8 cellular contexts compared by ENCODE assay signal in genomic region chr10:43362191-43362839, GRCh38. TPM values are rescaled to one million over a fixed set of nuclear protein-coding genes. Genes with fewer than 3 reads are reported as not detected.
A peak's percentile ranks its signal among the peaks of the same experiment; 100 is the strongest.
DNase-seq lines count a peak whose midpoint lies in the region; ATAC-seq and TF ChIP-seq lines count a peak whose summit lies in the region.

No MANE protein-coding gene starts in this region.

- 4 to 7% (median 6%) methylated on average over 35 to 48 of the region's 48 CpGs for WGBS in ovary, 3 donors

- no peaks in the 10 kb centered on the region for H3K9me3 ChIP-seq in ovary
- no peaks in the 10 kb centered on the region for H3K9me3 ChIP-seq in thoracic aorta

- H3K27ac ChIP-seq in ovary (peak overlapping the region in 1 of 2 donors; percentile 17), thoracic aorta (peak overlapping the region in 1 of 2 donors; percentile 36)

- ATAC-seq in GM21447 (IDR thresholded peaks at IDR 0.05; ENCODE audit: unreplicated experiment) = peak; percentile 98
- ATAC-seq in activated naive CD8-positive, alpha-beta T cell treated with anti-CD3 and anti-CD28 coated beads, Interleukin-2, amount 10 ng/mL, durations not matched to agents 7 days and 5 days (ENCODE audit: low read depth) = peak; percentile 98
- ATAC-seq in Right ventricle myocardium inferior = peak; percentile 98
- ATAC-seq in thoracic aorta (ENCODE audit: insufficient number of reproducible peaks, low FRiP score, low read depth) = peak; percentile 90

- no peaks in the 10 kb centered on the region for H3K36me3 ChIP-seq in ovary
- H3K36me3 ChIP-seq in thoracic aorta = no peaks in the 10 kb centered on the region

- H3K4me3 Mint-ChIP-seq in activated naive CD8-positive, alpha-beta T cell treated with anti-CD3 and anti-CD28 coated beads, Interleukin-2, amount 10 ng/mL, durations not matched to agents 7 days and 5 days = peak overlapping the region; percentile 98

- peaks cover 3% of the 10 kb centered on the region for H3K36me3 Mint-ChIP-seq in activated naive CD8-positive, alpha-beta T cell treated with anti-CD3 and anti-CD28 coated beads, Interleukin-2, amount 10 ng/mL, durations not matched to agents 7 days and 5 days

- POLR2A ChIA-PET in activated naive CD8-positive, alpha-beta T cell treated with anti-CD3 and anti-CD28 coated beads, Interleukin-2, amount 10 ng/mL, durations not matched to agents 7 days and 5 days (lab: Charles Lee) = interaction anchor here (1.3 to 1.6 kb wide), 5 partner anchors 34 to 92 kb away, joined by 3 to 5 read pairs (median 4); no protein-coding TSS in a partner anchor

- peaks cover 6% of the 10 kb centered on the region for H3K4me1 ChIP-seq in ovary (ENCODE audit: insufficient read depth)
- H3K4me1 ChIP-seq in thoracic aorta (ENCODE audit: control insufficient read depth in 1 of 2, low read depth in 2 of 2) = peaks cover 5 to 9% of the 10 kb centered on the region in 2 donors

- peaks cover 21% of the 10 kb centered on the region for H3K4me1 Mint-ChIP-seq in activated naive CD8-positive, alpha-beta T cell treated with anti-CD3 and anti-CD28 coated beads, Interleukin-2, amount 10 ng/mL, durations not matched to agents 7 days and 5 days

- TF ChIP-seq CTCF in ovary (IDR thresholded peaks at IDR 0.05) = peak; percentile 12 to 53 (median 36)
- peak; percentile 24 for TF ChIP-seq CTCF in thoracic aorta (IDR thresholded peaks at IDR 0.05)

- peak; percentile 49 for DNase-seq in D341Med (ENCODE audit: low spot score)
- DNase-seq in Jurkat, Clone E6-1 (ENCODE audit: low read depth, low spot score) = peak; percentile 81
- DNase-seq in SHP77 treated with DMSO at 0.1 percent for 48 hours (lab: John Stamatoyannopoulos, UW) = peak; percentile 95
- peak; percentile 95 for DNase-seq in activated naive CD8-positive, alpha-beta T cell treated with anti-CD3 and anti-CD28 coated beads, Interleukin-2, amount 10 ng/mL, durations not matched to agents 7 days and 5 days
- peak; percentile 99 for DNase-seq in Right ventricle myocardium inferior (ENCODE audit: missing footprints)
- DNase-seq in ovary = peak; percentile 94 to 98 (median 97)
- peak; percentile 83 for DNase-seq in thoracic aorta (ENCODE audit: low spot score)

- intact Hi-C loops in Right ventricle myocardium inferior (cut with DNase I) = no loop called here
- intact Hi-C loops in ovary (cut with DNase I) = no loop called here

- H3K27me3 Mint-ChIP-seq in activated naive CD8-positive, alpha-beta T cell treated with anti-CD3 and anti-CD28 coated beads, Interleukin-2, amount 10 ng/mL, durations not matched to agents 7 days and 5 days = no peaks in the 10 kb centered on the region

- H3K27me3 ChIP-seq in ovary (no peaks in the 10 kb centered on the region), thoracic aorta (replicated peaks; ENCODE audit: insufficient read depth) (no peaks in the 10 kb centered on the region)

- peak overlapping the region; percentile 97 for H3K27ac Mint-ChIP-seq in activated naive CD8-positive, alpha-beta T cell treated with anti-CD3 and anti-CD28 coated beads, Interleukin-2, amount 10 ng/mL, durations not matched to agents 7 days and 5 days

- H3K9me3 Mint-ChIP-seq in activated naive CD8-positive, alpha-beta T cell treated with anti-CD3 and anti-CD28 coated beads, Interleukin-2, amount 10 ng/mL, durations not matched to agents 7 days and 5 days = no peaks in the 10 kb centered on the region

- TF ChIP-seq EP300 in ovary (IDR thresholded peaks at IDR 0.05) = no peak

- peak overlapping the region; percentile 60 for H3K4me3 ChIP-seq in Jurkat, Clone E6-1 (ENCODE audit: low read length)
- peak overlapping the region; percentile 48 for H3K4me3 ChIP-seq in ovary
- peak overlapping the region; percentile 73 for H3K4me3 ChIP-seq in thoracic aorta

- TF ChIP-seq POLR2A in ovary (IDR thresholded peaks at IDR 0.05) = peak; percentile 29

RNA-seq across cellular contexts. Expression of gene FXYD4, which starts 9.1 kb away (rescaled TPM):
- not detected for polyA plus RNA-seq in Jurkat, Clone E6-1 (2012; ENCODE audit: insufficient read depth, insufficient read length)
- not detected for total RNA-seq in activated naive CD8-positive, alpha-beta T cell treated with anti-CD3 and anti-CD28 coated beads, Interleukin-2, amount 10 ng/mL, durations not matched to agents 7 days and 5 days
- total RNA-seq in Right ventricle myocardium inferior (not detected), ovary (not detected), thoracic aorta (not detected)
- polyA plus RNA-seq in ovary = not detected

RNA-seq across cellular contexts. Expression of gene HNRNPF, which starts 46.7 kb away (rescaled TPM):
- 315 TPM for polyA plus RNA-seq in Jurkat, Clone E6-1 (2012; ENCODE audit: insufficient read depth, insufficient read length)
- 100 to 1,000 TPM; 347 to 351 TPM for total RNA-seq in activated naive CD8-positive, alpha-beta T cell treated with anti-CD3 and anti-CD28 coated beads, Interleukin-2, amount 10 ng/mL, durations not matched to agents 7 days and 5 days
- total RNA-seq in Right ventricle myocardium inferior = 87.6 TPM
- 100 to 1,000 TPM; 100 to 220 (median 185) TPM for total RNA-seq in ovary
- 100 to 1,000 TPM in 1 of 2 donors, 10 to 100 TPM in 1; 95.1 to 121 TPM for polyA plus RNA-seq in ovary
- total RNA-seq in thoracic aorta = 100 to 1,000 TPM in 1 of 2 donors, 10 to 100 TPM in 1; 86.6 to 137 TPM

Comparison
In these comparisons a context has a peak if more than half of its experiments do, and no peak if none do; other contexts are left out.
1. DNase-seq: peak in every context shown above with its lines; median percentile 99 in Right ventricle myocardium inferior; 97 in ovary; 95 in SHP77 treated with DMSO at 0.1 percent for 48 hours; 95 in activated naive CD8-positive, alpha-beta T cell treated with anti-CD3 and anti-CD28 coated beads, Interleukin-2, amount 10 ng/mL, durations not matched to agents 7 days and 5 days; 83 in thoracic aorta; 81 in Jurkat, Clone E6-1; 49 in D341Med.